1 cellular context compared by ENCODE assay signal in genomic region chr20:63658749-63659187, GRCh38.
TF ChIP-seq lines count a peak whose summit lies in the region.

No MANE protein-coding gene starts in this region.

TF ChIP-seq in HepG2, 621 proteins besides CTCF, POLR2A, EP300 and RAD21 (continued from another document and continues in another):
- TF ChIP-seq LRRFIP1 (CRISPR knock-in tag; conservative IDR thresholded peaks at IDR 0.05), result no peak
- 0 out of 2 replicates have a peak, but pooled peaks have one; percentile 3 for TF ChIP-seq HIC2 (CRISPR knock-in tag; IDR thresholded peaks at IDR 0.05; ENCODE audit: low read depth)
- no peak for TF ChIP-seq SRY (CRISPR knock-in tag; IDR thresholded peaks at IDR 0.05)
- TF ChIP-seq ARID2 (CRISPR knock-in tag; IDR thresholded peaks at IDR 0.05; ENCODE audit: borderline replicate concordance), result no peak
- no peak for TF ChIP-seq ZNF337 (CRISPR knock-in tag; IDR thresholded peaks at IDR 0.05; ENCODE audit: borderline replicate concordance, low read depth)
- TF ChIP-seq SOX5 (CRISPR knock-in tag; IDR thresholded peaks at IDR 0.05; ENCODE audit: borderline replicate concordance), result no peak
- TF ChIP-seq BRD4 (CRISPR knock-in tag; IDR thresholded peaks at IDR 0.05), result no peak
- no peak for TF ChIP-seq DNMT3B (CRISPR knock-in tag; conservative IDR thresholded peaks at IDR 0.05)
- TF ChIP-seq, protein P1, sequence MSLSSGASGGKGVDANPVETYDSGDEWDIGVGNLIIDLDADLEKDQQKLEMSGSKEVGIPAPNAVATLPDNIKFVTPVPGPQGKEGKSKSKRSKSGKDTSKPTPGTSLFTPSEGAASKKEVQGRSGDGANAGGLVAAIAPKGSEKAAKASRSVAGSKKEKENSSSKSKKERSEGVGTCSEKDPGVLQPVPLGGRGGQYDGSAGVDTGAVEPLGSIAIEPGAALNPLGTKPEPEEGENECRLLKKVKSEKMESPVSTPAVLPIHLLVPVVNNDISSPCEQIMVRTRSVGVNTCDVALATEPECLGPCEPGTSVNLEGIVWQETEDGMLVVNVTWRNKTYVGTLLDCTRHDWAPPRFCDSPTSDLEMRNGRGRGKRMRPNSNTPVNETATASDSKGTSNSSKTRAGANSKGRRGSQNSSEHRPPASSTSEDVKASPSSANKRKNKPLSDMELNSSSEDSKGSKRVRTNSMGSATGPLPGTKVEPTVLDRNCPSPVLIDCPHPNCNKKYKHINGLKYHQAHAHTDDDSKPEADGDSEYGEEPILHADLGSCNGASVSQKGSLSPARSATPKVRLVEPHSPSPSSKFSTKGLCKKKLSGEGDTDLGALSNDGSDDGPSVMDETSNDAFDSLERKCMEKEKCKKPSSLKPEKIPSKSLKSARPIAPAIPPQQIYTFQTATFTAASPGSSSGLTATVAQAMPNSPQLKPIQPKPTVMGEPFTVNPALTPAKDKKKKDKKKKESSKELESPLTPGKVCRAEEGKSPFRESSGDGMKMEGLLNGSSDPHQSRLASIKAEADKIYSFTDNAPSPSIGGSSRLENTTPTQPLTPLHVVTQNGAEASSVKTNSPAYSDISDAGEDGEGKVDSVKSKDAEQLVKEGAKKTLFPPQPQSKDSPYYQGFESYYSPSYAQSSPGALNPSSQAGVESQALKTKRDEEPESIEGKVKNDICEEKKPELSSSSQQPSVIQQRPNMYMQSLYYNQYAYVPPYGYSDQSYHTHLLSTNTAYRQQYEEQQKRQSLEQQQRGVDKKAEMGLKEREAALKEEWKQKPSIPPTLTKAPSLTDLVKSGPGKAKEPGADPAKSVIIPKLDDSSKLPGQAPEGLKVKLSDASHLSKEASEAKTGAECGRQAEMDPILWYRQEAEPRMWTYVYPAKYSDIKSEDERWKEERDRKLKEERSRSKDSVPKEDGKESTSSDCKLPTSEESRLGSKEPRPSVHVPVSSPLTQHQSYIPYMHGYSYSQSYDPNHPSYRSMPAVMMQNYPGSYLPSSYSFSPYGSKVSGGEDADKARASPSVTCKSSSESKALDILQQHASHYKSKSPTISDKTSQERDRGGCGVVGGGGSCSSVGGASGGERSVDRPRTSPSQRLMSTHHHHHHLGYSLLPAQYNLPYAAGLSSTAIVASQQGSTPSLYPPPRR (CRISPR knock-in tag; IDR thresholded peaks at IDR 0.05; ENCODE audit: borderline replicate concordance), result 0 out of 2 replicates have a peak, but pooled peaks have one; percentile 1
- no peak for TF ChIP-seq PHF20 (CRISPR knock-in tag; IDR thresholded peaks at IDR 0.05)
- no peak for TF ChIP-seq CREB3 (CRISPR knock-in tag; IDR thresholded peaks at IDR 0.05)
- no peak for TF ChIP-seq ZNF232 (CRISPR knock-in tag; IDR thresholded peaks at IDR 0.05; ENCODE audit: borderline replicate concordance)
- no peak for TF ChIP-seq ZNF558 (CRISPR knock-in tag; IDR thresholded peaks at IDR 0.05; ENCODE audit: borderline replicate concordance)
- TF ChIP-seq SIN3A (IDR thresholded peaks at IDR 0.05; ENCODE audit: borderline replicate concordance, low read depth, low read length), result 0 out of 2 replicates have a peak, but pooled peaks have one; percentile 5
- no peak; the same call in 1 of the 2 replicates for TF ChIP-seq ZNF280D (CRISPR knock-in tag; IDR thresholded peaks at IDR 0.05)
- TF ChIP-seq ZNF781 (CRISPR knock-in tag; IDR thresholded peaks at IDR 0.05; ENCODE audit: borderline replicate concordance, not compliant biosample characterization), result no peak
- TF ChIP-seq NFE2L1 (CRISPR knock-in tag; IDR thresholded peaks at IDR 0.05; ENCODE audit: borderline replicate concordance), result 0 out of 2 replicates have a peak, but pooled peaks have one; percentile 65
- TF ChIP-seq ZNF33A (CRISPR knock-in tag; IDR thresholded peaks at IDR 0.05; ENCODE audit: borderline replicate concordance), result no peak
- TF ChIP-seq, protein P2, sequence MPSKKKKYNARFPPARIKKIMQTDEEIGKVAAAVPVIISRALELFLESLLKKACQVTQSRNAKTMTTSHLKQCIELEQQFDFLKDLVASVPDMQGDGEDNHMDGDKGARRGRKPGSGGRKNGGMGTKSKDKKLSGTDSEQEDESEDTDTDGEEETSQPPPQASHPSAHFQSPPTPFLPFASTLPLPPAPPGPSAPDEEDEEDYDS (CRISPR knock-in tag; IDR thresholded peaks at IDR 0.05), result 0 out of 2 replicates have a peak, but pooled peaks have one; percentile 12
- no peak for TF ChIP-seq ZNF891 (CRISPR knock-in tag; IDR thresholded peaks at IDR 0.05)
- TF ChIP-seq, protein P3, sequence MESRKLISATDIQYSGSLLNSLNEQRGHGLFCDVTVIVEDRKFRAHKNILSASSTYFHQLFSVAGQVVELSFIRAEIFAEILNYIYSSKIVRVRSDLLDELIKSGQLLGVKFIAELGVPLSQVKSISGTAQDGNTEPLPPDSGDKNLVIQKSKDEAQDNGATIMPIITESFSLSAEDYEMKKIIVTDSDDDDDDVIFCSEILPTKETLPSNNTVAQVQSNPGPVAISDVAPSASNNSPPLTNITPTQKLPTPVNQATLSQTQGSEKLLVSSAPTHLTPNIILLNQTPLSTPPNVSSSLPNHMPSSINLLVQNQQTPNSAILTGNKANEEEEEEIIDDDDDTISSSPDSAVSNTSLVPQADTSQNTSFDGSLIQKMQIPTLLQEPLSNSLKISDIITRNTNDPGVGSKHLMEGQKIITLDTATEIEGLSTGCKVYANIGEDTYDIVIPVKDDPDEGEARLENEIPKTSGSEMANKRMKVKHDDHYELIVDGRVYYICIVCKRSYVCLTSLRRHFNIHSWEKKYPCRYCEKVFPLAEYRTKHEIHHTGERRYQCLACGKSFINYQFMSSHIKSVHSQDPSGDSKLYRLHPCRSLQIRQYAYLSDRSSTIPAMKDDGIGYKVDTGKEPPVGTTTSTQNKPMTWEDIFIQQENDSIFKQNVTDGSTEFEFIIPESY (CRISPR knock-in tag; IDR thresholded peaks at IDR 0.05), result no peak
- 0 out of 2 replicates have a peak, but pooled peaks have one; percentile 71 for TF ChIP-seq ZBTB39 (CRISPR knock-in tag; IDR thresholded peaks at IDR 0.05)
- no peak for TF ChIP-seq HCFC1 (IDR thresholded peaks at IDR 0.05; ENCODE audit: low read depth, low read length)
- no peak for TF ChIP-seq HMG20B (CRISPR knock-in tag; conservative IDR thresholded peaks at IDR 0.05)
- TF ChIP-seq CCAR2 (optimal IDR thresholded peaks at IDR 0.05; ENCODE audit: low read depth, low read length), result no peak
- no peak for TF ChIP-seq HNRNPH1 (optimal IDR thresholded peaks at IDR 0.05; ENCODE audit: low read depth, low read length)
- peak; percentile 37; the same call in 1 of the 2 replicates for TF ChIP-seq ZNF441 (CRISPR knock-in tag; IDR thresholded peaks at IDR 0.05; ENCODE audit: borderline replicate concordance)
- peak; percentile 7; the same call in 1 of the 2 replicates for TF ChIP-seq ZSCAN25 (CRISPR knock-in tag; IDR thresholded peaks at IDR 0.05)
- no peak; the same call in 1 of the 2 replicates for TF ChIP-seq ZNF205 (CRISPR knock-in tag; IDR thresholded peaks at IDR 0.05)
- TF ChIP-seq MED13 (CRISPR knock-in tag; IDR thresholded peaks at IDR 0.05), result no peak
- TF ChIP-seq, protein P4, sequence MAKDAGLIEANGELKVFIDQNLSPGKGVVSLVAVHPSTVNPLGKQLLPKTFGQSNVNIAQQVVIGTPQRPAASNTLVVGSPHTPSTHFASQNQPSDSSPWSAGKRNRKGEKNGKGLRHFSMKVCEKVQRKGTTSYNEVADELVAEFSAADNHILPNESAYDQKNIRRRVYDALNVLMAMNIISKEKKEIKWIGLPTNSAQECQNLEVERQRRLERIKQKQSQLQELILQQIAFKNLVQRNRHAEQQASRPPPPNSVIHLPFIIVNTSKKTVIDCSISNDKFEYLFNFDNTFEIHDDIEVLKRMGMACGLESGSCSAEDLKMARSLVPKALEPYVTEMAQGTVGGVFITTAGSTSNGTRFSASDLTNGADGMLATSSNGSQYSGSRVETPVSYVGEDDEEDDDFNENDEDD (CRISPR knock-in tag; IDR thresholded peaks at IDR 0.05; ENCODE audit: borderline replicate concordance), result no peak
- TF ChIP-seq JUN (CRISPR knock-in tag; IDR thresholded peaks at IDR 0.05), result no peak
- TF ChIP-seq, protein P5, sequence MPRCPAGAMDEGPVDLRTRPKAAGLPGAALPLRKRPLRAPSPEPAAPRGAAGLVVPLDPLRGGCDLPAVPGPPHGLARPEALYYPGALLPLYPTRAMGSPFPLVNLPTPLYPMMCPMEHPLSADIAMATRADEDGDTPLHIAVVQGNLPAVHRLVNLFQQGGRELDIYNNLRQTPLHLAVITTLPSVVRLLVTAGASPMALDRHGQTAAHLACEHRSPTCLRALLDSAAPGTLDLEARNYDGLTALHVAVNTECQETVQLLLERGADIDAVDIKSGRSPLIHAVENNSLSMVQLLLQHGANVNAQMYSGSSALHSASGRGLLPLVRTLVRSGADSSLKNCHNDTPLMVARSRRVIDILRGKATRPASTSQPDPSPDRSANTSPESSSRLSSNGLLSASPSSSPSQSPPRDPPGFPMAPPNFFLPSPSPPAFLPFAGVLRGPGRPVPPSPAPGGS (CRISPR knock-in tag; IDR thresholded peaks at IDR 0.05), result no peak; the same call in 1 of the 2 replicates
- no peak; the same call in 1 of the 2 replicates for TF ChIP-seq POGZ (CRISPR knock-in tag; IDR thresholded peaks at IDR 0.05)
- TF ChIP-seq FOXO1 (CRISPR knock-in tag; IDR thresholded peaks at IDR 0.05), result no peak
- TF ChIP-seq, protein P6, sequence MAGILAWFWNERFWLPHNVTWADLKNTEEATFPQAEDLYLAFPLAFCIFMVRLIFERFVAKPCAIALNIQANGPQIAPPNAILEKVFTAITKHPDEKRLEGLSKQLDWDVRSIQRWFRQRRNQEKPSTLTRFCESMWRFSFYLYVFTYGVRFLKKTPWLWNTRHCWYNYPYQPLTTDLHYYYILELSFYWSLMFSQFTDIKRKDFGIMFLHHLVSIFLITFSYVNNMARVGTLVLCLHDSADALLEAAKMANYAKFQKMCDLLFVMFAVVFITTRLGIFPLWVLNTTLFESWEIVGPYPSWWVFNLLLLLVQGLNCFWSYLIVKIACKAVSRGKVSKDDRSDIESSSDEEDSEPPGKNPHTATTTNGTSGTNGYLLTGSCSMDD (CRISPR knock-in tag; IDR thresholded peaks at IDR 0.05), result no peak
